16 cellular contexts compared by ENCODE assay signal in genomic region chr3:69426905-69427304, GRCh38. TPM values are rescaled to one million over a fixed set of nuclear protein-coding genes. Genes with fewer than 3 reads are reported as not detected.
DNase-seq lines count a peak whose midpoint lies in the region; ATAC-seq, FAIRE-seq and TF ChIP-seq lines count a peak whose summit lies in the region.
"Had no signal": no experiment of that assay in that cellular context is flagged by ENCODE, and none has a peak within 500 bp of the region (broad histone marks: within the 10 kb centered on the region; RNA-seq: fewer than 3 reads in every experiment).

No MANE protein-coding gene starts in this region.

- no peaks in the 10 kb centered on the region for H3K4me1 ChIP-seq in Loucy (ENCODE audit: insufficient read depth, low read length, poor library complexity, severe bottlenecking)

- H3K4me1 Mint-ChIP-seq in neural crest cell (no peaks in the 10 kb centered on the region), progenitor cell of endocrine pancreas (ENCODE audit: low read depth) (peaks cover 25% of the 10 kb centered on the region)

- H2AFZ ChIP-seq in Loucy (ENCODE audit: low read length) = no peak overlapping the region; the same call in 1 of the 2 replicates

- ATAC-seq in GM18520 (IDR thresholded peaks at IDR 0.05; ENCODE audit: unreplicated experiment) = no peak

- H3F3A ChIP-seq in Loucy (ENCODE audit: low read depth) = no peaks in the 10 kb centered on the region

- peak; percentile 11; the same call in 1 of the 2 replicates for TF ChIP-seq CTCF in BJ (IDR thresholded peaks at IDR 0.05; ENCODE audit: insufficient read depth, low read depth, low read length)
- peak; percentile 32 for TF ChIP-seq CTCF in Loucy (conservative IDR thresholded peaks at IDR 0.05; ENCODE audit: low read length)
- TF ChIP-seq CTCF in neural crest cell (conservative IDR thresholded peaks at IDR 0.05) = peak; percentile 41
- no peak for TF ChIP-seq CTCF in progenitor cell of endocrine pancreas (IDR thresholded peaks at IDR 0.05; ENCODE audit: unreplicated experiment)

- H3K36me3 ChIP-seq in BJ (ENCODE audit: control insufficient read depth, insufficient read depth, low read length) (no peaks in the 10 kb centered on the region), Loucy (ENCODE audit: insufficient read depth, low read length) (no peaks in the 10 kb centered on the region)
- H3K36me3 ChIP-seq: esophagus muscularis mucosa had no signal

- no peaks in the 10 kb centered on the region for H3K9me3 Mint-ChIP-seq in neural crest cell
- no peaks in the 10 kb centered on the region for H3K9me3 Mint-ChIP-seq in progenitor cell of endocrine pancreas (ENCODE audit: low read depth)

- H3K27me3 ChIP-seq in BJ (ENCODE audit: control insufficient read depth, insufficient read depth, low read length) = no peaks in the 10 kb centered on the region; the same call in 1 of the 2 replicates
- no peaks in the 10 kb centered on the region for H3K27me3 ChIP-seq in Loucy (ENCODE audit: insufficient read depth, low read length, poor library complexity, severe bottlenecking)
- H3K27me3 ChIP-seq: esophagus muscularis mucosa had no signal

- no peaks in the 10 kb centered on the region for H3K9me3 ChIP-seq in Loucy (ENCODE audit: insufficient read depth, low read depth, low read length)
- H3K9me3 ChIP-seq: esophagus muscularis mucosa had no signal

- H3K4me3 ChIP-seq in BJ (ENCODE audit: low read depth, low read length) = no peak overlapping the region
- H3K4me3 ChIP-seq in Loucy (ENCODE audit: low read length, poor library complexity, severe bottlenecking) = no peak overlapping the region
- H3K4me3 ChIP-seq: esophagus muscularis mucosa had no signal

- no peaks in the 10 kb centered on the region for H3K36me3 Mint-ChIP-seq in neural crest cell (ENCODE audit: low read depth)
- H3K36me3 Mint-ChIP-seq in progenitor cell of endocrine pancreas (ENCODE audit: insufficient read depth) = no peaks in the 10 kb centered on the region

- H3K9ac ChIP-seq in Loucy (ENCODE audit: low read depth, low read length, poor library complexity, severe bottlenecking) = no peak overlapping the region

- H3K9me2 ChIP-seq in Loucy (replicated peaks; ENCODE audit: low read depth, low read length) = no peaks in the 10 kb centered on the region

- no peaks in the 10 kb centered on the region for H4K20me1 ChIP-seq in Loucy (ENCODE audit: insufficient read depth, low read length, poor library complexity, severe bottlenecking)

- H3K4me2 ChIP-seq in Loucy (ENCODE audit: low read depth, low read length, poor library complexity, severe bottlenecking) = no peak overlapping the region

- CTCF ChIA-PET in BJ (lab: Yijun Ruan, JAX) = interaction anchor here (0.5 to 6.8 kb wide), 5 partner anchors 14 to 306 kb away, joined by 3 to 31 read pairs (median 6); no protein-coding TSS in a partner anchor

- DNase-seq in BJ (ENCODE audit: low read depth) (no peak), dermis blood vessel endothelial cell (peak; percentile 19), neural crest cell (ENCODE audit: low read depth, low spot score) (no peak), progenitor cell of endocrine pancreas (ENCODE audit: low spot score, unreplicated experiment) (no peak), HTR-8/SVneo (ENCODE audit: insufficient read length, low spot score) (no peak)
- DNase-seq: activated CD4-positive, alpha-beta T cell treated with anti-CD3 and anti-CD28 coated beads for 4 hours; activated CD8-positive, alpha-beta memory T cell treated with anti-CD3 and anti-CD28 coated beads, Interleukin-2, amount 50 U/mL, for 48 hours; aorta; hippocampal formation; Kasumi-1; NCI-H1436 treated with DMSO at 0.1 percent for 48 hours; NCI-H345; small intestine had no signal

- FAIRE-seq in HTR-8/SVneo (lab: Jason Lieb, UNC) = no peak
- FAIRE-seq: small intestine had no signal

- H3K27ac Mint-ChIP-seq in neural crest cell (ENCODE audit: unreplicated experiment) (no peak overlapping the region), progenitor cell of endocrine pancreas (no peak overlapping the region)

- H3K4me3 Mint-ChIP-seq in neural crest cell (no peak overlapping the region), progenitor cell of endocrine pancreas (ENCODE audit: low read depth) (no peak overlapping the region)

- H3K27me3 Mint-ChIP-seq in neural crest cell (ENCODE audit: low read depth) (no peaks in the 10 kb centered on the region), progenitor cell of endocrine pancreas (no peaks in the 10 kb centered on the region)

- H3K79me2 ChIP-seq in Loucy (ENCODE audit: insufficient read depth, low read length) = no peaks in the 10 kb centered on the region

- POLR2A ChIA-PET in BJ (lab: Charles Lee) = no interaction called here

RNA-seq across cellular contexts. Expression of gene FRMD4B, which starts 41.0 kb away (rescaled TPM):
- 0.09 and 0.18 TPM in 2 replicates for polyA plus RNA-seq in BJ (2011; rRNA removed)
- 0.05 TPM in 2 replicates for polyA minus RNA-seq in BJ (2011; rRNA and poly(A)+ RNA removed)
- 112 and 117 TPM in 2 replicates for total RNA-seq in dermis blood vessel endothelial cell
- 17.2 and 18.5 TPM in 2 replicates for total RNA-seq in neural crest cell
- total RNA-seq in progenitor cell of endocrine pancreas = 39.1 and 41.6 TPM in 2 replicates
